ENCODE assay signal across 9 cellular contexts in genomic region chrX:136065044-136065671, GRCh38.
DNase-seq lines count a peak whose midpoint lies in the region; ATAC-seq and TF ChIP-seq lines count a peak whose summit lies in the region.
"Had no signal": no experiment of that assay in that cellular context is flagged by ENCODE, and none has a peak within 500 bp of the region (broad histone marks: within the 10 kb centered on the region; RNA-seq: fewer than 3 reads in every experiment).

No MANE protein-coding gene starts in this region.

- peaks cover 5% of the 10 kb centered on the region for H3K27me3 Mint-ChIP-seq in activated T-helper 2 cell treated with anti-CD3 and anti-CD28 coated beads, Interferon-gamma antibody, Interleukin-2, Interleukin-4, amounts not matched to agents 10 μg/mL and 5 μg/mL and 100 μg/mL, durations not matched to agents 14 hours and 24 hours and 36 hours (ENCODE audit: low read depth)
- H3K27me3 Mint-ChIP-seq in H9 (ENCODE audit: low read depth), result peaks cover 6% of the 10 kb centered on the region; the same call in 1 of the 2 replicates

- no peak overlapping the region for H2BK5ac ChIP-seq in H9 (ENCODE audit: insufficient read length, low read length)

- no peak overlapping the region for H2AFZ ChIP-seq in H9 (ENCODE audit: low read length)

- no peak overlapping the region for H3K27ac Mint-ChIP-seq in activated T-helper 2 cell treated with anti-CD3 and anti-CD28 coated beads, Interferon-gamma antibody, Interleukin-2, Interleukin-4, amounts not matched to agents 10 μg/mL and 5 μg/mL and 100 μg/mL, durations not matched to agents 14 hours and 24 hours and 36 hours
- no peak overlapping the region for H3K27ac Mint-ChIP-seq in H9
- H3K27ac Mint-ChIP-seq: B cell had no signal

- no peak overlapping the region for H3K9ac ChIP-seq in H9 (ENCODE audit: extremely low read depth, insufficient read length, low read length)

- no peak overlapping the region for H4K91ac ChIP-seq in H9 (ENCODE audit: insufficient read length, low read depth, low read length)

- H3T11ph ChIP-seq in H9 (ENCODE audit: low read length), result no peak overlapping the region

- H2BK120ac ChIP-seq in H9 (ENCODE audit: low read depth, low read length, poor library complexity, severe bottlenecking), result no peak overlapping the region

- no peak overlapping the region for H2AK5ac ChIP-seq in H9 (ENCODE audit: insufficient read length, low read length)

- DNase-seq in SKM-1 treated with dmso at 0.1 percent for 144 hours (lab: John Stamatoyannopoulos, UW; ENCODE audit: unreplicated experiment), result peak; percentile 12
- no peak for DNase-seq in SKM-1 (lab: John Stamatoyannopoulos, UW; ENCODE audit: unreplicated experiment)
- DNase-seq in activated T-helper 2 cell treated with anti-CD3 and anti-CD28 coated beads, Interferon-gamma antibody, Interleukin-2, Interleukin-4, amounts not matched to agents 10 μg/mL and 5 μg/mL and 100 μg/mL, durations not matched to agents 14 hours and 24 hours and 36 hours (ENCODE audit: low spot score), result peak; percentile 9
- DNase-seq in left ventricle myocardium inferior, result peak; percentile 59
- peak; percentile 16 for DNase-seq in superior temporal gyrus (ENCODE audit: extremely low spot score)
- no peak for DNase-seq in omental fat pad (ENCODE audit: low spot score)
- no peak for DNase-seq in H9

- H3K4ac ChIP-seq in H9 (ENCODE audit: low read depth, low read length), result no peak overlapping the region

- H3K27me3 ChIP-seq in left ventricle myocardium inferior (ENCODE audit: low read depth), result no peaks in the 10 kb centered on the region
- no peaks in the 10 kb centered on the region for H3K27me3 ChIP-seq in H9 (ENCODE audit: insufficient read depth, low read length)

- H3K4me1 Mint-ChIP-seq in activated T-helper 2 cell treated with anti-CD3 and anti-CD28 coated beads, Interferon-gamma antibody, Interleukin-2, Interleukin-4, amounts not matched to agents 10 μg/mL and 5 μg/mL and 100 μg/mL, durations not matched to agents 14 hours and 24 hours and 36 hours (ENCODE audit: low read depth), result peaks cover 10% of the 10 kb centered on the region
- no peaks in the 10 kb centered on the region for H3K4me1 Mint-ChIP-seq in H9
- H3K4me1 Mint-ChIP-seq: B cell had no signal

- no peak overlapping the region for H3K14ac ChIP-seq in H9 (ENCODE audit: insufficient read depth, low read length)

- no peak for ATAC-seq in omental fat pad (ENCODE audit: low FRiP score)
- ATAC-seq in HG03025 (IDR thresholded peaks at IDR 0.05; ENCODE audit: low FRiP score, unreplicated experiment), result no peak

- H2BK20ac ChIP-seq in H9 (ENCODE audit: low read depth, low read length, poor library complexity, severe bottlenecking), result no peak overlapping the region

- H3K23ac ChIP-seq in H9 (ENCODE audit: insufficient read length, low read depth, low read length), result no peak overlapping the region

- H4K5ac ChIP-seq in H9 (ENCODE audit: insufficient read length, low read depth, low read length), result no peak overlapping the region

- H3K4me3 ChIP-seq in left ventricle myocardium inferior, result no peak overlapping the region

- H2BK15ac ChIP-seq in H9 (ENCODE audit: low read depth, low read length), result no peak overlapping the region

- no peaks in the 10 kb centered on the region for H3K79me2 ChIP-seq in H9 (ENCODE audit: insufficient read depth, low read length)

- no peak overlapping the region for H3K4me3 Mint-ChIP-seq in activated T-helper 2 cell treated with anti-CD3 and anti-CD28 coated beads, Interferon-gamma antibody, Interleukin-2, Interleukin-4, amounts not matched to agents 10 μg/mL and 5 μg/mL and 100 μg/mL, durations not matched to agents 14 hours and 24 hours and 36 hours (ENCODE audit: low read depth)
- no peak overlapping the region for H3K4me3 Mint-ChIP-seq in H9
- H3K4me3 Mint-ChIP-seq: B cell had no signal

- H3K9me3 Mint-ChIP-seq in activated T-helper 2 cell treated with anti-CD3 and anti-CD28 coated beads, Interferon-gamma antibody, Interleukin-2, Interleukin-4, amounts not matched to agents 10 μg/mL and 5 μg/mL and 100 μg/mL, durations not matched to agents 14 hours and 24 hours and 36 hours, result no peaks in the 10 kb centered on the region
- H3K9me3 Mint-ChIP-seq in H9, result peaks cover 59 to 70% of the 10 kb centered on the region in 2 experiments

- H3K23me2 ChIP-seq in H9 (ENCODE audit: insufficient read length, low read depth, low read length, poor library complexity, severe bottlenecking), result no peaks in the 10 kb centered on the region

- H4K8ac ChIP-seq in H9 (replicated peaks; ENCODE audit: insufficient read length, low read depth, low read length), result no peak overlapping the region

- H3K36me3 Mint-ChIP-seq in activated T-helper 2 cell treated with anti-CD3 and anti-CD28 coated beads, Interferon-gamma antibody, Interleukin-2, Interleukin-4, amounts not matched to agents 10 μg/mL and 5 μg/mL and 100 μg/mL, durations not matched to agents 14 hours and 24 hours and 36 hours (ENCODE audit: low read depth), result no peaks in the 10 kb centered on the region
- H3K36me3 Mint-ChIP-seq in H9 (ENCODE audit: insufficient read depth in 1 of 3, low read depth in 3 of 3), result peaks cover 0 to 4% (median 0%) of the 10 kb centered on the region in 3 experiments; a peak in 3 of 7 replicates

- no peaks in the 10 kb centered on the region for H4K20me1 ChIP-seq in H9 (ENCODE audit: control insufficient read depth, insufficient read depth, insufficient read length)

- WGBS in H9 (ENCODE audit: extremely low coverage, insufficient read length, low lambda C conversion rate), result no CpG with 5 or more reads among the region's 7 CpGs

- intact Hi-C loops in activated T-helper 2 cell treated with anti-CD3 and anti-CD28 coated beads, Interferon-gamma antibody, Interleukin-2, Interleukin-4, amounts not matched to agents 10 μg/mL and 5 μg/mL and 100 μg/mL, durations not matched to agents 14 hours and 24 hours and 36 hours (cut with micrococcal nuclease), result no loop called here
- intact Hi-C loops in left ventricle myocardium inferior (cut with micrococcal nuclease), result no loop called here

- H3K4me1 ChIP-seq in left ventricle myocardium inferior (no peaks in the 10 kb centered on the region), H9 (ENCODE audit: insufficient read depth, low read length) (no peaks in the 10 kb centered on the region)

- no peaks in the 10 kb centered on the region for H3K79me1 ChIP-seq in H9 (ENCODE audit: insufficient read depth, low read depth, low read length, poor library complexity, severe bottlenecking)

- no peak overlapping the region for H3K4me2 ChIP-seq in H9 (ENCODE audit: insufficient read depth, insufficient read length, low read length)

- no peak for TF ChIP-seq CTCF in left ventricle myocardium inferior (IDR thresholded peaks at IDR 0.05; ENCODE audit: borderline replicate concordance)
- no peak for TF ChIP-seq CTCF in omental fat pad (IDR thresholded peaks at IDR 0.05)
- no peak for TF ChIP-seq CTCF in H9 (conservative IDR thresholded peaks at IDR 0.05)

- no peak overlapping the region for H3K18ac ChIP-seq in H9 (ENCODE audit: insufficient read length, low read depth, low read length)

- no peak overlapping the region for H3K56ac ChIP-seq in H9 (ENCODE audit: insufficient read length, low read depth, low read length)

- H3K9me3 ChIP-seq in left ventricle myocardium inferior (replicated peaks) (no peaks in the 10 kb centered on the region), H9 (ENCODE audit: control insufficient read depth, low read depth, low read length) (peaks cover 79% of the 10 kb centered on the region)

- no peak overlapping the region for H2BK12ac ChIP-seq in H9 (ENCODE audit: insufficient read length, low read depth, low read length)

- H3K36me3 ChIP-seq in left ventricle myocardium inferior, result no peaks in the 10 kb centered on the region

- H3K27ac ChIP-seq in left ventricle myocardium inferior (replicated peaks), result peak overlapping the region; percentile 67
- H3K27ac ChIP-seq in H9 (ENCODE audit: insufficient read length, low read depth, low read length), result no peak overlapping the region

Comparison
In these comparisons a context has a peak if more than half of its experiments do, and no peak if none do; other contexts are left out.
1. DNase-seq: peak in SKM-1 treated with dmso at 0.1 percent for 144 hours (single experiment), activated T-helper 2 cell treated with anti-CD3 and anti-CD28 coated beads, Interferon-gamma antibody, Interleukin-2, Interleukin-4, amounts not matched to agents 10 μg/mL and 5 μg/mL and 100 μg/mL, durations not matched to agents 14 hours and 24 hours and 36 hours (single experiment), left ventricle myocardium inferior (single experiment) and superior temporal gyrus (single experiment); none in SKM-1 (single experiment), omental fat pad (single experiment) and H9 (single experiment).